ENCODE assay signal across 13 cellular contexts in the genomic region with DNA sequence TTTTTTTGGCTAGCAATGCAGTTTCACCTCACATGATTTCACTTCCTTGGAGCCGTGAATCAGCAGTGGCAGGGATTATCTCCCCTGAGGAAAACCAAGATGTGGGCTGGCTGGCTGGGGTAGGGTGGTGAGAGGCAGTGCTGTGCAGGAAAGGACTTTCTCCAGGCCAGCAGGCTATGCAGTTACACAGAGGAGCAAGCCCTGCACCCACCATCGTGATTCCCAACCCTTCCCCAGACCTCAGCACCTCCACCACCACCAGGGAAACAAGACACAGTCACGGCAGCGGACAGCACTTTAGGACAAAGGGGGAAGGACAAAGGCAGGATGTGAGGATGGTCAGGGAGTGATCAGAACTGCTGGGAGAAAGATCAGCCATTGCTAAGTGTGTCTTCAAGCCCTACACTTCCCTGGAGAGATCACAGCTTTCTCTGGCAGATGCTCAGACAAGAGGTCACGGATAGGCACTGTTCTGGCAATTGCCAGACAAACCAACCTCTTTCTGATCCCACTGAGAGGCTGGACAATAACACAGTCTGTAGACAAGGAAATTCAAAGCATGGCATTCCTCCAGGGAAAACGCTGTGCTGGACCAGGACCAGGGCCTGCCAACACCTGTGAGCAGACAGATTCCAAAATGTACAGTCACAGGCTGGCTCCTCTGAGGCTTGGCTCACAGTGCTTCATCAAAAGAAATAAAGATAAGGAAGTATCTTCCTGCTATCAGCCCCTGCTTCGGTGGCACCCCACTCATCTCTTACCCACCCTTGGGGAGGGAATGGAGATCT.
DNase-seq lines count a peak whose midpoint lies in the region; ATAC-seq, FAIRE-seq and TF ChIP-seq lines count a peak whose summit lies in the region.
"Had no signal": no experiment of that assay in that cellular context is flagged by ENCODE, and none has a peak within 500 bp of the region (broad histone marks: within the 10 kb centered on the region; RNA-seq: fewer than 3 reads in every experiment).

No MANE protein-coding gene starts in this region.

- H2AFZ ChIP-seq in astrocyte (ENCODE audit: low read depth, low read length) = no peak overlapping the region

- H3K36me3 ChIP-seq in astrocyte (ENCODE audit: insufficient read depth, low read length) (no peaks in the 10 kb centered on the region), heart left ventricle (no peaks in the 10 kb centered on the region), thyroid gland (no peaks in the 10 kb centered on the region)

- H3K4me1 ChIP-seq in astrocyte (ENCODE audit: insufficient read depth, low read length) (peaks cover 25% of the 10 kb centered on the region), heart left ventricle (peaks cover 0 to 8% (median 0%) of the 10 kb centered on the region in 12 donors), thyroid gland (peaks cover 3 to 9% of the 10 kb centered on the region in 2 donors)

- intact Hi-C loops in heart left ventricle (cut with DNase I) = loop anchor here in 3 of 10 donors (2.0 to 10.0 kb wide), 4 partner anchors 35 to 170 kb away; no protein-coding TSS in a partner anchor
- intact Hi-C loops in thyroid gland (cut with DNase I) = no loop called here

- H3K27ac ChIP-seq in astrocyte (ENCODE audit: low read depth, low read length) (peak overlapping the region; percentile 28), heart left ventricle (no peak overlapping the region), thyroid gland (no peak overlapping the region)

- no peak overlapping the region for H3K4me3 Mint-ChIP-seq in astrocyte (ENCODE audit: unreplicated experiment)
- H3K4me3 Mint-ChIP-seq: central memory CD8-positive, alpha-beta T cell had no signal

- peak; percentile 43 for FAIRE-seq in astrocyte (lab: Jason Lieb, UNC)
- FAIRE-seq: A204.1 had no signal

- ATAC-seq in heart left ventricle = peak; percentile 90 to 97 (median 95)
- no peak for ATAC-seq in HG03342 (IDR thresholded peaks at IDR 0.05; ENCODE audit: unreplicated experiment)
- ATAC-seq in HG03025 (IDR thresholded peaks at IDR 0.05; ENCODE audit: low FRiP score, unreplicated experiment) = no peak
- ATAC-seq: stimulated activated naive CD8-positive, alpha-beta T cell treated with anti-CD3 and anti-CD28 coated beads, Interleukin-15, Interleukin-2, amounts not matched to agents 100 U/mL and 50 U/mL, for 24 hours had no signal

- no peaks in the 10 kb centered on the region for H3K79me2 ChIP-seq in astrocyte (ENCODE audit: insufficient read depth, low read length)

- H4K20me1 ChIP-seq in astrocyte (ENCODE audit: insufficient read depth, low read length) = no peaks in the 10 kb centered on the region

- WGBS in heart left ventricle, 4 donors = 33 to 48% (median 34%) methylated on average over 6 to 7 of the region's 7 CpGs
- WGBS in thyroid gland, 2 donors = 73 to 75% methylated on average over 7 of the region's 7 CpGs

- H3K4me2 ChIP-seq in astrocyte (ENCODE audit: low read length) = peak overlapping the region; percentile 34

- H3K36me3 Mint-ChIP-seq in astrocyte (ENCODE audit: low read depth, unreplicated experiment) = peaks cover 19% of the 10 kb centered on the region

- DNase-seq in NCI-H1092 treated with DMSO at 0.1 percent for 48 hours (lab: John Stamatoyannopoulos, UW) (peak; percentile 19), NCI-H1092 (lab: John Stamatoyannopoulos, UW) (no peak), astrocyte (ENCODE audit: low read depth) (peak; percentile 72), heart left ventricle (peak; percentile 52 to 76 (median 55)), thyroid gland (peak; percentile 26 to 51), NCI-H524 (lab: John Stamatoyannopoulos, UW) (no peak)
- DNase-seq: activated T-cell treated with anti-CD3 and anti-CD28 coated beads, Interleukin-2, amount 50 U/mL, for 1 hour; head of caudate nucleus; stimulated activated naive CD8-positive, alpha-beta T cell treated with anti-CD3 and anti-CD28 coated beads, Interleukin-15, Interleukin-2, amounts not matched to agents 100 U/mL and 50 U/mL, for 24 hours had no signal

- no peak overlapping the region for H3K4me3 ChIP-seq in astrocyte (ENCODE audit: insufficient read depth, low read depth, low read length)
- no peak overlapping the region for H3K4me3 ChIP-seq in heart left ventricle
- no peak overlapping the region for H3K4me3 ChIP-seq in thyroid gland (replicated peaks in 1 of 3)

- H3K9me3 ChIP-seq in astrocyte (ENCODE audit: insufficient read depth, low read depth, low read length) (no peaks in the 10 kb centered on the region), heart left ventricle (no peaks in the 10 kb centered on the region), thyroid gland (no peaks in the 10 kb centered on the region)

- H3K9ac ChIP-seq in astrocyte (ENCODE audit: low read length) = no peak overlapping the region

- peaks cover 7% of the 10 kb centered on the region for H3K9me3 Mint-ChIP-seq in astrocyte (ENCODE audit: unreplicated experiment)
- H3K9me3 Mint-ChIP-seq: central memory CD8-positive, alpha-beta T cell had no signal

- TF ChIP-seq POLR2A in heart left ventricle (IDR thresholded peaks at IDR 0.05) (no peak), thyroid gland (IDR thresholded peaks at IDR 0.05) (no peak)

- H3K27me3 Mint-ChIP-seq in astrocyte (ENCODE audit: low read depth, unreplicated experiment) = no peaks in the 10 kb centered on the region
- H3K27me3 Mint-ChIP-seq: central memory CD8-positive, alpha-beta T cell had no signal

- peaks cover 31% of the 10 kb centered on the region for H3K4me1 Mint-ChIP-seq in astrocyte (ENCODE audit: low read depth, unreplicated experiment)
- H3K4me1 Mint-ChIP-seq: central memory CD8-positive, alpha-beta T cell had no signal

- H3K27me3 ChIP-seq in astrocyte (ENCODE audit: insufficient read depth, low read length) = no peaks in the 10 kb centered on the region
- H3K27me3 ChIP-seq in heart left ventricle = no peaks in the 10 kb centered on the region
- no peaks in the 10 kb centered on the region for H3K27me3 ChIP-seq in thyroid gland

- TF ChIP-seq CTCF in astrocyte (IDR thresholded peaks at IDR 0.05; ENCODE audit: insufficient read depth, low read depth, low read length) = no peak
- TF ChIP-seq CTCF in heart left ventricle (IDR thresholded peaks at IDR 0.05) = no peak
- TF ChIP-seq CTCF in thyroid gland (IDR thresholded peaks at IDR 0.05) = no peak

- H3K27ac Mint-ChIP-seq in astrocyte (ENCODE audit: unreplicated experiment) = no peak overlapping the region

Comparison
In these comparisons a context has a peak if more than half of its experiments do, and no peak if none do; other contexts are left out.
1. DNase-seq: peak in NCI-H1092 treated with DMSO at 0.1 percent for 48 hours (single experiment), astrocyte (single experiment), heart left ventricle (5 of 5) and thyroid gland (2 of 2); none in NCI-H1092 (single experiment) and NCI-H524 (0 of 2).
2. ATAC-seq: peak in heart left ventricle (4 of 4); none in HG03342 (single experiment) and HG03025 (single experiment).